In genomic region chr1:2553076-2553475, GRCh38 we compare ENCODE assay signal across 2 cellular contexts. TPM values are rescaled to one million over a fixed set of nuclear protein-coding genes. Genes with fewer than 3 reads are reported as not detected.
"Had no signal": no experiment of that assay in that cellular context is flagged by ENCODE, and none has a peak within 500 bp of the region (broad histone marks: within the 10 kb centered on the region; RNA-seq: fewer than 3 reads in every experiment).

No MANE protein-coding gene starts in this region.

RNA-seq across cellular contexts. Expression of gene HES5, which starts 23.0 kb away (rescaled TPM):
- total RNA-seq: thyroid gland, vagina had no signal
